10 cellular contexts compared by ENCODE assay signal in genomic region chr15:77144028-77144427, GRCh38.
DNase-seq lines count a peak whose midpoint lies in the region; ATAC-seq and TF ChIP-seq lines count a peak whose summit lies in the region.
"Had no signal": no experiment of that assay in that cellular context is flagged by ENCODE, and none has a peak within 500 bp of the region (broad histone marks: within the 10 kb centered on the region; RNA-seq: fewer than 3 reads in every experiment).

No MANE protein-coding gene starts in this region.

- peak overlapping the region; percentile 70 for H3K4me2 ChIP-seq in skeletal muscle satellite cell (ENCODE audit: low read length)

- H3K4me1 ChIP-seq in CD8-positive, alpha-beta memory T cell (ENCODE audit: insufficient read depth, low read length) = no peaks in the 10 kb centered on the region
- peaks cover 41% of the 10 kb centered on the region for H3K4me1 ChIP-seq in SJSA1 (replicated peaks)
- peaks cover 58% of the 10 kb centered on the region for H3K4me1 ChIP-seq in skeletal muscle satellite cell (ENCODE audit: control insufficient read depth, insufficient read depth, low read length)

- no peaks in the 10 kb centered on the region for H3K36me3 ChIP-seq in CD8-positive, alpha-beta memory T cell (ENCODE audit: insufficient read depth, low read length)
- H3K36me3 ChIP-seq in SJSA1 (peaks cover 32% of the 10 kb centered on the region), skeletal muscle satellite cell (ENCODE audit: insufficient read depth, low read length) (peaks cover 12% of the 10 kb centered on the region)

- H3K27me3 Mint-ChIP-seq in CD8-positive, alpha-beta memory T cell = peaks cover 0 to 1% of the 10 kb centered on the region in 2 donors

- H3K4me3 Mint-ChIP-seq in CD8-positive, alpha-beta memory T cell = no peak overlapping the region
- H3K4me3 Mint-ChIP-seq: neural crest cell had no signal

- H3K9me3 Mint-ChIP-seq in CD8-positive, alpha-beta memory T cell = peaks cover 3 to 17% (median 14%) of the 10 kb centered on the region in 5 donors

- peak overlapping the region; percentile 77 for H3K9ac ChIP-seq in skeletal muscle satellite cell (ENCODE audit: low read depth, low read length)

- H3K4me1 Mint-ChIP-seq in CD8-positive, alpha-beta memory T cell = peaks cover 7 to 9% (median 9%) of the 10 kb centered on the region in 3 donors
- H3K4me1 Mint-ChIP-seq: neural crest cell had no signal

- POLR2A ChIA-PET in CD8-positive, alpha-beta memory T cell (lab: Charles Lee) = no interaction called here

- H3K9me3 ChIP-seq in CD8-positive, alpha-beta memory T cell (ENCODE audit: low read length) = no peaks in the 10 kb centered on the region
- H3K9me3 ChIP-seq in SJSA1 (replicated peaks) (no peaks in the 10 kb centered on the region), skeletal muscle satellite cell (replicated peaks; ENCODE audit: low read length) (no peaks in the 10 kb centered on the region)

- no peak overlapping the region for H3K27ac ChIP-seq in CD8-positive, alpha-beta memory T cell (ENCODE audit: low read depth, low read length)
- peak overlapping the region; percentile 98 for H3K27ac ChIP-seq in SJSA1

- H3K36me3 Mint-ChIP-seq in CD8-positive, alpha-beta memory T cell = peaks cover 3 to 34% (median 11%) of the 10 kb centered on the region in 3 donors

- ATAC-seq in esophagus mucosa = no peak

- DNase-seq in CD8-positive, alpha-beta memory T cell = no peak
- DNase-seq in SJSA1 (ENCODE audit: low read depth in 1 of 2, low spot score in 2 of 2) (no peak), fibroblast of mammary gland (ENCODE audit: low read depth) (peak; percentile 49), SIG-M5 (lab: John Stamatoyannopoulos, UW) (no peak), NCI-H1048 (lab: John Stamatoyannopoulos, UW) (no peak)
- DNase-seq in central memory CD4-positive, alpha-beta T cell = no peak
- DNase-seq: head of caudate nucleus had no signal

- H3K27me3 ChIP-seq in CD8-positive, alpha-beta memory T cell (ENCODE audit: insufficient read depth, low read length, poor library complexity, severe bottlenecking) = no peaks in the 10 kb centered on the region
- H3K27me3 ChIP-seq in SJSA1 (replicated peaks) = no peaks in the 10 kb centered on the region
- no peaks in the 10 kb centered on the region for H3K27me3 ChIP-seq in skeletal muscle satellite cell (ENCODE audit: control insufficient read depth, insufficient read depth, low read length)

- TF ChIP-seq CTCF in fibroblast of mammary gland (conservative IDR thresholded peaks at IDR 0.05; ENCODE audit: control insufficient read depth, insufficient read depth, low read depth, low read length) = no peak

- CTCF ChIA-PET in CD8-positive, alpha-beta memory T cell (lab: Charles Lee) = no interaction called here

- peak overlapping the region in 5 of 8 donors; percentile 40 to 88 (median 75) for H3K27ac Mint-ChIP-seq in CD8-positive, alpha-beta memory T cell

- no peak overlapping the region for H3K4me3 ChIP-seq in CD8-positive, alpha-beta memory T cell (ENCODE audit: low read length)
- H3K4me3 ChIP-seq in SJSA1 (no peak overlapping the region), fibroblast of mammary gland (ENCODE audit: control insufficient read depth, low read depth, low read length) (no peak overlapping the region), skeletal muscle satellite cell (ENCODE audit: low read length) (peak overlapping the region; percentile 25)
